Comparison of ENCODE assay signal across 8 cellular contexts in the genomic region with DNA sequence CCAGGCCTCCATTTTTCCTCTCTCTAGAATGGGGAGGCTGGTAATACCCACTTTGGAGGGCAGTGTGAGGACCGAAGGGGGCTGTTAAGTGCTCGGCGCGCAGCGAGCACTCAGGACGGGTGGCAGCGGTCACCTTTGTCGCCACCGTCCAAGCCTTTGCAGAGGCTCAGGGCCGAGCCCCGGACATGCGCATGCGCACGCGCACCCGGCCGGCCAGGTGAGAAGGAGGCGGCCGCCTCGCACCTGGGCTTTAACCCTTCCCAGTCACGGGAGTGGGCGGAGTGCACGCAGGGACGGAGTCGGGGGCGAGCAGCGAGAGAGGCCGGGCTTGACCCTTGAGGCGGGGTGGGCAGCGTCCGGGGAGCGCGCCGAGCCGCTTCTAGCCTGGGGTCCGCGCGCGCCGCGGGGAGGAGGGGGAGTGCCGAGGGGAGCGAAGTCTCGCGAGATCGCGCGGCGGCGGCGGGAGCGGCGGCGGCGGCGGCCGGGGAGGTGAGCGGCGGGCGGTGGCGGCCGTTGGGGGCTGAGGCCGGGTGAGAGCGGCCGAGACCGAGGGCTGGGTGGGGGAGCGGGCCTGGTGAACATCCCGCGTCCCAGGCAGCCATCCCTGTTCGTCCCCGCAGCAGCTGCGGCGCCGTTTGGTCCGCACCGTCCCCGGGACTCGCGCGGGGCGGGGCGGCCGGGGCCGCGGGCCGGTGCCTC. TPM values are rescaled to one million over a fixed set of nuclear protein-coding genes. Genes with fewer than 3 reads are reported as not detected.
DNase-seq lines count a peak whose midpoint lies in the region; ATAC-seq and TF ChIP-seq lines count a peak whose summit lies in the region.

A gene with protein sequence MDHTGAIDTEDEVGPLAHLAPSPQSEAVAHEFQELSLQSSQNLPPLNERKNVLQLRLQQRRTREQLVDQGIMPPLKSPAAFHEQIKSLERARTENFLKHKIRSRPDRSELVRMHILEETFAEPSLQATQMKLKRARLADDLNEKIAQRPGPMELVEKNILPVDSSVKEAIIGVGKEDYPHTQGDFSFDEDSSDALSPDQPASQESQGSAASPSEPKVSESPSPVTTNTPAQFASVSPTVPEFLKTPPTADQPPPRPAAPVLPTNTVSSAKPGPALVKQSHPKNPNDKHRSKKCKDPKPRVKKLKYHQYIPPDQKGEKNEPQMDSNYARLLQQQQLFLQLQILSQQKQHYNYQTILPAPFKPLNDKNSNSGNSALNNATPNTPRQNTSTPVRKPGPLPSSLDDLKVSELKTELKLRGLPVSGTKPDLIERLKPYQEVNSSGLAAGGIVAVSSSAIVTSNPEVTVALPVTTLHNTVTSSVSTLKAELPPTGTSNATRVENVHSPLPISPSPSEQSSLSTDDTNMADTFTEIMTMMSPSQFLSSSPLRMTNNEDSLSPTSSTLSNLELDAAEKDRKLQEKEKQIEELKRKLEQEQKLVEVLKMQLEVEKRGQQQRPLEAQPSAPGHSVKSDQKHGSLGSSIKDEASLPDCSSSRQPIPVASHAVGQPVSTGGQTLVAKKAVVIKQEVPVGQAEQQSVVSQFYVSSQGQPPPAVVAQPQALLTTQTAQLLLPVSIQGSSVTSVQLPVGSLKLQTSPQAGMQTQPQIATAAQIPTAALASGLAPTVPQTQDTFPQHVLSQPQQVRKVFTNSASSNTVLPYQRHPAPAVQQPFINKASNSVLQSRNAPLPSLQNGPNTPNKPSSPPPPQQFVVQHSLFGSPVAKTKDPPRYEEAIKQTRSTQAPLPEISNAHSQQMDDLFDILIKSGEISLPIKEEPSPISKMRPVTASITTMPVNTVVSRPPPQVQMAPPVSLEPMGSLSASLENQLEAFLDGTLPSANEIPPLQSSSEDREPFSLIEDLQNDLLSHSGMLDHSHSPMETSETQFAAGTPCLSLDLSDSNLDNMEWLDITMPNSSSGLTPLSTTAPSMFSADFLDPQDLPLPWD (plus strand): TSS at position 443 of the 699 bp plus-strand sequence. CDS start 69,288 bp downstream, outside the sequence.

- intact Hi-C loops in activated CD4-positive, alpha-beta T cell treated with anti-CD3 and anti-CD28 coated beads for 36 hours (cut with DNase I, micrococcal nuclease): loop anchor here (1.0 to 10.0 kb wide), 8 partner anchors 122 to 562 kb away; a partner anchor contains a TSS

- peaks cover 3% of the 10 kb centered on the region for H3K27me3 Mint-ChIP-seq in activated CD4-positive, alpha-beta T cell treated with anti-CD3 and anti-CD28 coated beads for 36 hours

- H3K4me3 Mint-ChIP-seq in activated CD4-positive, alpha-beta T cell treated with anti-CD3 and anti-CD28 coated beads for 36 hours: peak within 1 kb of the TSS; percentile 82

- H3K9me3 Mint-ChIP-seq in activated CD4-positive, alpha-beta T cell treated with anti-CD3 and anti-CD28 coated beads for 36 hours (ENCODE audit: low read depth): no peaks in the 10 kb centered on the region

- H3K36me3 Mint-ChIP-seq in activated CD4-positive, alpha-beta T cell treated with anti-CD3 and anti-CD28 coated beads for 36 hours (ENCODE audit: low read depth): no peaks in the 10 kb centered on the region

- CTCF ChIA-PET in activated CD4-positive, alpha-beta T cell treated with anti-CD3 and anti-CD28 coated beads for 36 hours (lab: Charles Lee): interaction anchor here (0.6 kb wide), 2 partner anchors 12 to 57 kb away, joined by 3 read pairs; no protein-coding TSS in a partner anchor

- POLR2A ChIA-PET in activated CD4-positive, alpha-beta T cell treated with anti-CD3 and anti-CD28 coated beads for 36 hours (lab: Charles Lee): no interaction called here

- H3K4me1 Mint-ChIP-seq in activated CD4-positive, alpha-beta T cell treated with anti-CD3 and anti-CD28 coated beads for 36 hours: peaks cover 14% of the 10 kb centered on the region

- H3K4me3 ChIP-seq in choroid plexus epithelial cell (ENCODE audit: low read depth, low read length): peak within 1 kb of the TSS; percentile 92

- peak; percentile 69 for DNase-seq in 8988T
- peak; percentile 89 for DNase-seq in NCI-H2227 (lab: John Stamatoyannopoulos, UW; ENCODE audit: unreplicated experiment)
- DNase-seq in activated CD4-positive, alpha-beta T cell treated with anti-CD3 and anti-CD28 coated beads for 36 hours: peak; percentile 89
- DNase-seq in choroid plexus epithelial cell (ENCODE audit: low read depth): peak; percentile 44
- peak; percentile 85 for DNase-seq in kidney tubule cell (ENCODE audit: low spot score)
- peak; percentile 45 to 72 (median 72) for DNase-seq in stimulated activated CD4-positive, alpha-beta T cell treated with anti-CD3 and anti-CD28 coated beads, Interleukin-1b, Interleukin-23, amount 100 ng/mL, for 24 hours (ENCODE audit: low read depth in 4 of 4, low spot score in 1 of 4)

- H3K27ac Mint-ChIP-seq in activated CD4-positive, alpha-beta T cell treated with anti-CD3 and anti-CD28 coated beads for 36 hours: peak within 1 kb of the TSS; percentile 81

- TF ChIP-seq CTCF in choroid plexus epithelial cell (conservative IDR thresholded peaks at IDR 0.05; ENCODE audit: low read depth, low read length): no peak

- ATAC-seq in GM18520 (IDR thresholded peaks at IDR 0.05; ENCODE audit: unreplicated experiment) (peak; percentile 52), HG03039 (IDR thresholded peaks at IDR 0.05; ENCODE audit: unreplicated experiment) (peak; percentile 79)
- ATAC-seq in activated CD4-positive, alpha-beta T cell treated with anti-CD3 and anti-CD28 coated beads for 36 hours: peak; percentile 89

RNA-seq across cellular contexts. Expression of the gene that starts here (rescaled TPM):
- 10 to 100 TPM in 1 of 2 experiments, 1 to 10 TPM in 1; 9.6 to 16.9 TPM for total RNA-seq in activated CD4-positive, alpha-beta T cell treated with anti-CD3 and anti-CD28 coated beads for 36 hours

Comparison
In these comparisons a context has a peak if more than half of its experiments do, and no peak if none do; other contexts are left out.
1. Peak in every context shown above with its lines: DNase-seq, ATAC-seq and H3K4me3 ChIP-seq.